In the genomic region with DNA sequence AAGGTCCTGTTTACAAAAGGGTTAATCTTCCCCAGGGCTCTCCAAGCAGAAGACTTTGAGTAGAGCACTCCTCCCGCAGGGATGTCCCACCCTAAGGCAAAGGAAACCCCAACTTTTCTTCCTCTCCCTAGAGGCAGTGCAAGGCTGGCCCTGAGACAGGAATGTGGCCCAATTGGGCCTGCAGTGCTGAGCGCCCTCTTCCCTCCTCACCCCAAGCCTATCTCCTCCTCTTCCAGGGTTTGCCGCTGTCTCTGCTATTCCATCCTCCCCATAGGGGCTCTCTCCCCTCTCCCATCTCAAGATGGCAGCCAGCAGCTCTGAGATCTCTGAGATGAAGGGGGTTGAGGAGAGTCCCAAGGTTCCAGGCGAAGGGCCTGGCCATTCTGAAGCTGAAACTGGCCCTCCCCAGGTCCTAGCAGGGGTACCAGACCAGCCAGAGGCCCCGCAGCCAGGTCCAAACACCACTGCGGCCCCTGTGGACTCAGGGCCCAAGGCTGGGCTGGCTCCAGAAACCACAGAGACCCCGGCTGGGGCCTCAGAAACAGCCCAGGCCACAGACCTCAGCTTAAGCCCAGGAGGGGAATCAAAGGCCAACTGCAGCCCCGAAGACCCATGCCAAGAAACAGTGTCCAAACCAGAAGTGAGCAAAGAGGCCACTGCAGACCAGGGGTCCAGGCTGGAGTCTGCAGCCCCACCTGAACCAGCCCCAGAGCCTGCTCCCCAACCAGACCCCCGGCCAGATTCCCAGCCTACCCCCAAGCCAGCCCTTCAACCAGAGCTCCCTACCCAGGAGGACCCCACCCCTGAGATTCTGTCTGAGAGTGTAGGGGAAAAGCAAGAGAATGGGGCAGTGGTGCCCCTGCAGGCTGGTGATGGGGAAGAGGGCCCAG, we compare ENCODE assay signal across 7 cellular contexts. TPM values are rescaled to one million over a fixed set of nuclear protein-coding genes. Genes with fewer than 3 reads are reported as not detected.
A peak's percentile ranks its signal among the peaks of the same experiment; 100 is the strongest.
DNase-seq lines count a peak whose midpoint lies in the region; ATAC-seq lines count a peak whose summit lies in the region.
"Had no signal": no experiment of that assay in that cellular context is flagged by ENCODE, and none has a peak within 500 bp of the region (broad histone marks: within the 10 kb centered on the region; RNA-seq: fewer than 3 reads in every experiment).

No MANE protein-coding gene starts in this region.

- H3K9ac ChIP-seq in iPS-15b (ENCODE audit: low read depth, low read length), result no peak overlapping the region

- peaks cover 15% of the 10 kb centered on the region for H3K4me1 ChIP-seq in iPS-15b (ENCODE audit: control insufficient read depth, insufficient read depth, low read length)
- no peaks in the 10 kb centered on the region for H3K4me1 ChIP-seq in urinary bladder (ENCODE audit: insufficient read depth)

- H3K27me3 ChIP-seq in iPS-15b (ENCODE audit: control insufficient read depth, insufficient read depth, low read length), result no peaks in the 10 kb centered on the region

- H3K4me3 ChIP-seq in iPS-15b (ENCODE audit: low read depth, low read length) (peak overlapping the region; percentile 87), urinary bladder (ENCODE audit: low read depth, low read length) (peak overlapping the region; percentile 48)

- 45% methylated on average over 9 of the region's 9 CpGs for WGBS in urinary bladder

- no peaks in the 10 kb centered on the region for H3K9me3 ChIP-seq in iPS-15b (ENCODE audit: control insufficient read depth, insufficient read depth, low read length)

- no peak for ATAC-seq in Right ventricle myocardium superior (ENCODE audit: poor library complexity)
- no peak for ATAC-seq in activated CD4-positive, CD25-positive, alpha-beta regulatory T cell treated with anti-CD3 and anti-CD28 coated beads, Interleukin-2, amount 50 U/mL, for 24 hours
- ATAC-seq in GM21528 (IDR thresholded peaks at IDR 0.05; ENCODE audit: low FRiP score, unreplicated experiment), result no peak

- DNase-seq in Right ventricle myocardium superior (peak; percentile 27), cardiac septum (ENCODE audit: low spot score) (no peak)

- H3K36me3 ChIP-seq in iPS-15b (ENCODE audit: control insufficient read depth, insufficient read depth, low read length) (peaks cover 15% of the 10 kb centered on the region), urinary bladder (ENCODE audit: insufficient read depth) (no peaks in the 10 kb centered on the region)

- intact Hi-C loops in Right ventricle myocardium superior (cut with DNase I) (loop anchor here (10.0 kb wide), 1 partner anchor 182 kb away; a partner anchor contains a TSS), cardiac septum (cut with DNase I) (no loop called here)

- H3K27ac ChIP-seq in urinary bladder (ENCODE audit: low read depth), result no peak overlapping the region

RNA-seq across cellular contexts. Expression of a gene that starts 1.0 kb away (rescaled TPM):
- 3.3 TPM for total RNA-seq in Right ventricle myocardium superior
- total RNA-seq in cardiac septum, result 2.1 TPM
- 7.9 TPM for total RNA-seq in urinary bladder
- polyA plus RNA-seq in urinary bladder, result 8.2 TPM
- total RNA-seq: SK-MEL-5 had no signal

RNA-seq across cellular contexts. Expression of a gene that starts 3.0 kb away (rescaled TPM):
- total RNA-seq in Right ventricle myocardium superior (14.7 TPM), cardiac septum (15.6 TPM), urinary bladder (14.1 TPM)
- polyA plus RNA-seq in urinary bladder, result 27.1 TPM

RNA-seq across cellular contexts. Expression of a gene that starts 6.7 kb away (rescaled TPM):
- total RNA-seq in Right ventricle myocardium superior (74.0 TPM), cardiac septum (72.4 TPM), urinary bladder (136 TPM)
- 171 TPM for polyA plus RNA-seq in urinary bladder

RNA-seq across cellular contexts. Expression of a gene that starts 7.3 kb away (rescaled TPM):
- total RNA-seq in Right ventricle myocardium superior (45.5 TPM), cardiac septum (60.2 TPM), urinary bladder (42.7 TPM)
- 143 TPM for polyA plus RNA-seq in urinary bladder

RNA-seq across cellular contexts. Expression of a gene that starts 22.4 kb away (rescaled TPM):
- total RNA-seq in Right ventricle myocardium superior (59.8 TPM), cardiac septum (21.8 TPM), urinary bladder (37.0 TPM)
- polyA plus RNA-seq in urinary bladder, result 27.0 TPM
